28 cellular contexts compared by ENCODE assay signal in the genomic region with DNA sequence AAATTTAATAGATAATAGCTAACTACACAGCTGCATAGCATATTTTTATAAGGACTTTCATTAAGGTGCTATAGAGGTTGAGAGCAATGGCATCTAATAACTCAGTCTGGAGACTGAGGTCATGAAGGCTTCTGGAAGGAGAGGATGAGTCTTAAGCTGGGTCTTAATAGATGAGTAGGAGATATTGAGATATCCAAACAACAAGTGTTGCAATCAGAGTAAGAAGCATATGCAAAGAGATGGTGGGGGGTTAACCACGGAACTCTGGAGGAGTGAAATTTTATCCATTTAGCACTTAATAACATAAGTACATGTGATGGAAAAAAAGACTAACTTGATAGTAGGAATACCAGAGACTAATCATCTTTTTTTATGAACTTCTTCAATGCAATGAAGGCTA.
"Had no signal": no experiment of that assay in that cellular context is flagged by ENCODE, and none has a peak within 500 bp of the region (broad histone marks: within the 10 kb centered on the region; RNA-seq: fewer than 3 reads in every experiment).

No MANE protein-coding gene starts in this region.

- H3K27ac Mint-ChIP-seq: effector memory CD8-positive, alpha-beta T cell; mesothelial cell of epicardium; naive B cell; natural killer cell treated with Interleukin-12 subunit alpha and Interleukin-12 subunit beta and Interleukin-15 and Interleukin-18, amount 100 ng/mL, for 72 hours; stimulated activated memory B cell treated with anti-CD40 and anti-IgM and Interleukin-4, amounts not matched to agents 10 μg/mL and 1 μg/mL and 100 μg/mL, for 72 hours; type B pancreatic cell had no signal

- H3K36me3 ChIP-seq: esophagus squamous epithelium, gastrocnemius medialis, neutrophil, prostate gland, sigmoid colon, spleen, tibial artery had no signal

- H3K9me3 ChIP-seq: esophagus squamous epithelium, gastrocnemius medialis, mucosa of descending colon, neutrophil, prostate gland, sigmoid colon, spleen, testis, tibial artery had no signal

- H2AFZ ChIP-seq: parathyroid adenoma had no signal

- H3K27me3 Mint-ChIP-seq: effector memory CD8-positive, alpha-beta T cell; natural killer cell treated with Interleukin-12 subunit alpha and Interleukin-12 subunit beta and Interleukin-15 and Interleukin-18, amount 100 ng/mL, for 72 hours; type B pancreatic cell had no signal

- H3K4me3 ChIP-seq: esophagus squamous epithelium, gastrocnemius medialis, mucosa of descending colon, prostate gland, sigmoid colon, spleen, testis, tibial artery had no signal

- H3K9ac ChIP-seq: parathyroid adenoma had no signal

- H3K4me1 ChIP-seq: prostate gland, sigmoid colon, spleen, testis had no signal

- H3K9me3 Mint-ChIP-seq: mesothelial cell of epicardium; neural crest cell; stimulated activated memory B cell treated with anti-CD40 and anti-IgM and Interleukin-4, amounts not matched to agents 10 μg/mL and 1 μg/mL and 100 μg/mL, for 72 hours; type B pancreatic cell had no signal

- H3K4me1 Mint-ChIP-seq: naive B cell; stimulated activated memory B cell treated with anti-CD40 and anti-IgM and Interleukin-4, amounts not matched to agents 10 μg/mL and 1 μg/mL and 100 μg/mL, for 72 hours had no signal

- H3K4me3 Mint-ChIP-seq: effector memory CD8-positive, alpha-beta T cell; mesothelial cell of epicardium; naive B cell; natural killer cell treated with Interleukin-12 subunit alpha and Interleukin-12 subunit beta and Interleukin-15 and Interleukin-18, amount 100 ng/mL, for 72 hours; neural crest cell; stimulated activated memory B cell treated with anti-CD40 and anti-IgM and Interleukin-4, amounts not matched to agents 10 μg/mL and 1 μg/mL and 100 μg/mL, for 72 hours; type B pancreatic cell had no signal

- H3K27ac ChIP-seq: esophagus squamous epithelium, gastrocnemius medialis, neutrophil, parathyroid adenoma, prostate gland, sigmoid colon, spleen, testis, tibial artery had no signal

- H3K36me3 Mint-ChIP-seq: mesothelial cell of epicardium; naive B cell; natural killer cell treated with Interleukin-12 subunit alpha and Interleukin-12 subunit beta and Interleukin-15 and Interleukin-18, amount 100 ng/mL, for 72 hours; stimulated activated memory B cell treated with anti-CD40 and anti-IgM and Interleukin-4, amounts not matched to agents 10 μg/mL and 1 μg/mL and 100 μg/mL, for 72 hours; type B pancreatic cell had no signal

- DNase-seq: cortex of kidney; effector memory CD8-positive, alpha-beta T cell; erythroblast; esophagus squamous epithelium; foreskin fibroblast; gastrocnemius medialis; head of caudate nucleus; kidney; mesenchymal stem cell; mucosa of descending colon; naive B cell; right cardiac atrium; sigmoid colon; spleen; stimulated activated CD4-positive, alpha-beta T cell treated with anti-CD3 and anti-CD28 coated beads, Interleukin-4, amount 100 ng/mL, for 4 hours; stimulated activated naive CD8-positive, alpha-beta T cell treated with anti-CD3 and anti-CD28 coated beads, Interleukin-15, Interleukin-2, amounts not matched to agents 100 U/mL and 50 U/mL, for 24 hours; substantia nigra; testis; tibial artery had no signal

- H3K79me2 ChIP-seq: parathyroid adenoma had no signal

- ATAC-seq: effector memory CD8-positive, alpha-beta T cell; gastrocnemius medialis; left lobe of liver; mucosa of descending colon; natural killer cell treated with Interleukin-12 subunit alpha and Interleukin-12 subunit beta and Interleukin-15 and Interleukin-18, amount 100 ng/mL, for 72 hours; right cardiac atrium; stimulated activated memory B cell treated with anti-CD40 and anti-IgM and Interleukin-4, amounts not matched to agents 10 μg/mL and 1 μg/mL and 100 μg/mL, for 72 hours; stimulated activated naive CD8-positive, alpha-beta T cell treated with anti-CD3 and anti-CD28 coated beads, Interleukin-15, Interleukin-2, amounts not matched to agents 100 U/mL and 50 U/mL, for 24 hours had no signal

- H3K27me3 ChIP-seq: esophagus squamous epithelium, neutrophil, sigmoid colon, spleen, testis, tibial artery had no signal
